In the genomic region with DNA sequence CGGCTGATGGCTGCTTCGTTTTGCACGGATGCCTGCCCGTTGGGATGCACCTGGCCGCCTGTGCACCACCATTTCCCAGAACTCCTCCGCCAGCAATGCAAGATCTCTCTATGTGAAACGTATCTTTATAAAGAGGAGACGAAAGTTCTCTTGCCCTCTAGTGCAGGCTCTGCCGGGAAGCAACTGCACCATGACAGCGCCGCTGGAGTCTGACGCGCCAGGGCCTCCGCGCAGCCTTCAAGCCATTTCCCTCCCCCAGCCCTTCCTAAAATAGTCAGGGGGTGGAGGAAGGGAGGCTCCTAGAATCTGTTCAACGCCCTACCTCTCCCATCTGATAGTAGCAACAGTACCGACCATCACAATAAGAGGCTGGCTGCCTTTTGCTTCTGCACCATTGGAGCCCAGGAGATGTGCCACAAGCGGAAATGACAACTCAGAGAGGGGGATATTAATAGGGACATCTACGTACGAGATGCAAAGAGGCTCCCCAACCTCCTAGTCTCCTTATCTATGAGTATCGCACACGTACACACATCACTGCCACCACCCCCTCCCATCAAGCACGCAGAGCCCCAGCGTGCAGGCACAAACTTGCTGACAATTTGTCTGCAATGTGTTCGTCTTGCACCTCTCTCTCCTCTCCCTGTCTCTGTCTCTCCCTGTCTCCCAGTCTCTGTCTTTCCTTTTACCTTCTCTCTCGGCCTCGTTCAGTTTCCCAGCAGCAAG, we compare ENCODE assay signal across 1 cellular context.
TF ChIP-seq lines count a peak whose summit lies in the region.

No MANE protein-coding gene starts in this region.

TF ChIP-seq in endothelial cell of umbilical vein, 7 proteins besides CTCF, POLR2A, EP300 and RAD21:
- TF ChIP-seq, protein P1, sequence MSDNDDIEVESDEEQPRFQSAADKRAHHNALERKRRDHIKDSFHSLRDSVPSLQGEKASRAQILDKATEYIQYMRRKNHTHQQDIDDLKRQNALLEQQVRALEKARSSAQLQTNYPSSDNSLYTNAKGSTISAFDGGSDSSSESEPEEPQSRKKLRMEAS (IDR thresholded peaks at IDR 0.05; ENCODE audit: insufficient read depth, insufficient read length): no peak
- TF ChIP-seq FOS (IDR thresholded peaks at IDR 0.05; ENCODE audit: borderline replicate concordance, insufficient read depth, low read length): no peak
